10 cellular contexts compared by ENCODE assay signal in the genomic region with DNA sequence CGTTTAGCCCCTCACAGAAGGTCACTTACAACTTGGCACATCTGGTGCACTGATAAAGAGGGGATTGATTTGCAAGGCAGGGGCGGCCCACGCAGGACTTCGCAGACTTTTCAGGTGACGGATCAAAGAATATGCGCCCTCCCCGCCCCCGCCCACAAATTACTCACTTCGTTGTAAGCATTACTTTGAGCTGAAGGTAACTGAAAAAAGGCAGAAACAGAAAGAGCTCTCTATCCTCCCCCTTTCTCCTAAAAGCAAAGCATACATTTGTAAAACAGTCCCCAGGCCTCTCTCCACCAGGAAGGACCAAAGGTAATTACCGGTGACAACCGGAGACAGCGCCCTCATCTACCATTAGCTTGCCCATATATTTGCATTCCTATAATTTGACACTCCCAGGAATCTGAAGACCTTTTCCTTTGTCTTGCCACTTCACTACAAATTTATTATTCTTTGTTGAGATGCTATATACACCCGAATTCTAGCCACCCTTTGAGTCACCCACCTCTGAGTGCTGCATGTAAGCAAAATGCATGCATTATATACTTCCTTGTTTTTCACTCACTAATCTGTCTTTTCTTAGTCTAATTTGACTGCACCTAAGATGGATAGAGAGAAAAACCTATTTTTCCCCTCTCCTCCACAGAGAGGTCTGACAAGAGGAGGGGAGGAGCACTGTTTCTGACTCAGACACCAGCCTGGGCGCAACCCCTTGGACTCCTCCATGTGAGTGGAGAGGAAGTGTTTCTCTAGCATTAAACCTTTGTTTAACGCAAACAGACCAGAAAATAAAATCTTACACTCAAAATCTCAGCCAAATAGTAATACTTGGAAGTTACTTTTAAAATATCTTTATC.
DNase-seq lines count a peak whose midpoint lies in the region; ATAC-seq and TF ChIP-seq lines count a peak whose summit lies in the region.
"Had no signal": no experiment of that assay in that cellular context is flagged by ENCODE, and none has a peak within 500 bp of the region (broad histone marks: within the 10 kb centered on the region; RNA-seq: fewer than 3 reads in every experiment).

No MANE protein-coding gene starts in this region.

- no peaks in the 10 kb centered on the region for H3K36me3 ChIP-seq in ES-I3 (ENCODE audit: insufficient read depth, low read length)

- H3K9me3 ChIP-seq in ES-I3 (ENCODE audit: control insufficient read depth, insufficient read depth, low read length) = no peaks in the 10 kb centered on the region

- ATAC-seq in GM18519 (IDR thresholded peaks at IDR 0.05; ENCODE audit: low FRiP score, unreplicated experiment) (no peak), GM18907 (IDR thresholded peaks at IDR 0.05; ENCODE audit: unreplicated experiment) (no peak)

- peaks cover 45% of the 10 kb centered on the region for H3K4me1 Mint-ChIP-seq in activated CD4-positive, alpha-beta T cell treated with anti-CD3 and anti-CD28 coated beads, Interleukin-2, amount 10 ng/mL, durations not matched to agents 24 days and 14 days
- H3K4me1 Mint-ChIP-seq in chondrocyte (ENCODE audit: low read depth) = no peaks in the 10 kb centered on the region

- peak overlapping the region; percentile 32; the same call in 1 of the 2 replicates for H3K9ac ChIP-seq in ES-I3 (ENCODE audit: low read depth, low read length)

- intact Hi-C loops in activated CD4-positive, alpha-beta T cell treated with anti-CD3 and anti-CD28 coated beads, Interleukin-2, amount 10 ng/mL, durations not matched to agents 24 days and 14 days (cut with micrococcal nuclease) = loop anchor here (1.0 to 2.0 kb wide), 2 partner anchors 10 to 75 kb away; partner anchors contain the start of gene SPIN1

- H3K27ac Mint-ChIP-seq in activated CD4-positive, alpha-beta T cell treated with anti-CD3 and anti-CD28 coated beads, Interleukin-2, amount 10 ng/mL, durations not matched to agents 24 days and 14 days = peak overlapping the region; percentile 86
- no peak overlapping the region for H3K27ac Mint-ChIP-seq in chondrocyte (ENCODE audit: unreplicated experiment)

- no peak for DNase-seq in activated CD4-positive, alpha-beta T cell treated with anti-CD3 and anti-CD28 coated beads, Interleukin-2, amount 10 ng/mL, durations not matched to agents 24 days and 14 days
- peak; percentile 20 for DNase-seq in chondrocyte (ENCODE audit: low spot score)
- DNase-seq in stimulated activated CD4-positive, alpha-beta T cell treated with anti-CD3 and anti-CD28 coated beads, Interleukin-15, amount 100 ng/mL, for 48 hours (ENCODE audit: low read depth in 2 of 2) = peak; percentile 40 to 45
- no peak for DNase-seq in NCI-H774 (lab: John Stamatoyannopoulos, UW)
- DNase-seq in hepatic stellate cell (ENCODE audit: low spot score) = no peak
- DNase-seq: NCI-H1092 treated with DMSO at 0.1 percent for 48 hours had no signal

- peaks cover 6% of the 10 kb centered on the region for H3K9me3 Mint-ChIP-seq in activated CD4-positive, alpha-beta T cell treated with anti-CD3 and anti-CD28 coated beads, Interleukin-2, amount 10 ng/mL, durations not matched to agents 24 days and 14 days
- H3K9me3 Mint-ChIP-seq in chondrocyte (ENCODE audit: low read depth) = no peaks in the 10 kb centered on the region

- peak overlapping the region; percentile 39 for H3K4me3 Mint-ChIP-seq in activated CD4-positive, alpha-beta T cell treated with anti-CD3 and anti-CD28 coated beads, Interleukin-2, amount 10 ng/mL, durations not matched to agents 24 days and 14 days
- no peak overlapping the region for H3K4me3 Mint-ChIP-seq in chondrocyte (ENCODE audit: unreplicated experiment)
- H3K4me3 Mint-ChIP-seq: CD14-positive monocyte had no signal

- peaks cover 24% of the 10 kb centered on the region for H3K4me1 ChIP-seq in ES-I3 (ENCODE audit: insufficient read depth, low read length)

- no peak for TF ChIP-seq CTCF in chondrocyte (IDR thresholded peaks at IDR 0.05)

- peaks cover 2% of the 10 kb centered on the region for H3K36me3 Mint-ChIP-seq in activated CD4-positive, alpha-beta T cell treated with anti-CD3 and anti-CD28 coated beads, Interleukin-2, amount 10 ng/mL, durations not matched to agents 24 days and 14 days (ENCODE audit: low read depth)
- no peaks in the 10 kb centered on the region for H3K36me3 Mint-ChIP-seq in chondrocyte (ENCODE audit: low read depth)
- H3K36me3 Mint-ChIP-seq: CD14-positive monocyte had no signal

- no peaks in the 10 kb centered on the region for H3K27me3 Mint-ChIP-seq in activated CD4-positive, alpha-beta T cell treated with anti-CD3 and anti-CD28 coated beads, Interleukin-2, amount 10 ng/mL, durations not matched to agents 24 days and 14 days
- peaks cover 2% of the 10 kb centered on the region for H3K27me3 Mint-ChIP-seq in chondrocyte (ENCODE audit: low read depth)

Comparison
In these comparisons a context has a peak if more than half of its experiments do, and no peak if none do; other contexts are left out.
1. DNase-seq: peak in chondrocyte (single experiment) and stimulated activated CD4-positive, alpha-beta T cell treated with anti-CD3 and anti-CD28 coated beads, Interleukin-15, amount 100 ng/mL, for 48 hours (2 of 2); none in activated CD4-positive, alpha-beta T cell treated with anti-CD3 and anti-CD28 coated beads, Interleukin-2, amount 10 ng/mL, durations not matched to agents 24 days and 14 days (single experiment), NCI-H774 (single experiment) and hepatic stellate cell (single experiment).